Comparison of ENCODE assay signal across 26 cellular contexts in genomic region chr4:666436-666810, GRCh38. TPM values are rescaled to one million over a fixed set of nuclear protein-coding genes. Genes with fewer than 3 reads are reported as not detected.
DNase-seq lines count a peak whose midpoint lies in the region; ATAC-seq, FAIRE-seq and TF ChIP-seq lines count a peak whose summit lies in the region.
"Had no signal": no experiment of that assay in that cellular context is flagged by ENCODE, and none has a peak within 500 bp of the region (broad histone marks: within the 10 kb centered on the region; RNA-seq: fewer than 3 reads in every experiment).

No MANE protein-coding gene starts in this region.

- H3K4me1 ChIP-seq in HepG2 (ENCODE audit: insufficient read depth, low read length), result peaks cover 24% of the 10 kb centered on the region
- H3K4me1 ChIP-seq in hepatocyte (ENCODE audit: insufficient read depth), result peaks cover 12% of the 10 kb centered on the region
- H3K4me1 ChIP-seq: SJCRH30 had no signal

- no peak for ATAC-seq in activated naive CD8-positive, alpha-beta T cell treated with anti-CD3 and anti-CD28 coated beads, Interleukin-2, amount 10 ng/mL, durations not matched to agents 7 days and 5 days (ENCODE audit: low read depth)
- ATAC-seq in activated naive CD8-positive, alpha-beta T cell treated with anti-CD3 and anti-CD28 coated beads, Interleukin-2, amount 50 U/mL, for 24 hours, result no peak
- ATAC-seq in HepG2 (peak; percentile 7; the same call in 1 of the 3 replicates), GM21528 (IDR thresholded peaks at IDR 0.05; ENCODE audit: low FRiP score, unreplicated experiment) (no peak)

- H3K36me3 ChIP-seq in HepG2 (replicated peaks in 1 of 2; ENCODE audit: control insufficient read depth in 1 of 2, insufficient read depth in 2 of 2, low read length in 2 of 2), result peaks cover 0 to 1% of the 10 kb centered on the region in 2 experiments; a peak in 1 of 5 replicates
- H3K36me3 ChIP-seq in hepatocyte (replicated peaks; ENCODE audit: insufficient read depth, low read depth), result no peaks in the 10 kb centered on the region

- H3K4me2 ChIP-seq in HepG2 (ENCODE audit: low read depth, low read length), result peak overlapping the region; percentile 55; the same call in 1 of the 2 replicates
- no peak overlapping the region for H3K4me2 ChIP-seq in hepatocyte

- POLR2A ChIA-PET in activated naive CD8-positive, alpha-beta T cell treated with anti-CD3 and anti-CD28 coated beads, Interleukin-2, amount 10 ng/mL, durations not matched to agents 7 days and 5 days (lab: Charles Lee), result interaction anchor here (4.2 kb wide), 1 partner anchor 7 kb away, joined by 59 read pairs; the partner anchor contains the start of genes ATP5ME and MYL5
- POLR2A ChIA-PET in HepG2 (lab: Yijun Ruan, JAX), result interaction anchor here (1.5 kb wide), 1 partner anchor 21 kb away, joined by 3 read pairs; no protein-coding TSS in a partner anchor

- H4K20me1 ChIP-seq in HepG2 (ENCODE audit: insufficient read depth, low read length) (no peaks in the 10 kb centered on the region), hepatocyte (ENCODE audit: insufficient read depth, poor library complexity, severe bottlenecking) (no peaks in the 10 kb centered on the region)

- TF ChIP-seq RAD21 in HepG2 (CRISPR knock-in tag; IDR thresholded peaks at IDR 0.05), result no peak

- H3K9me2 ChIP-seq in hepatocyte (replicated peaks; ENCODE audit: insufficient read depth), result no peaks in the 10 kb centered on the region

- peak overlapping the region in 1 of 3 experiments; percentile 50; a peak in 1 of 6 replicates for H3K4me3 ChIP-seq in HepG2 (replicated peaks in 1 of 3; ENCODE audit: insufficient read depth in 1 of 3, low read depth in 2 of 3, low read length in 3 of 3)
- H3K4me3 ChIP-seq in hepatocyte, result no peak overlapping the region
- H3K4me3 ChIP-seq: SJCRH30 had no signal

- TF ChIP-seq POLR2A in HepG2 (IDR thresholded peaks at IDR 0.05; ENCODE audit: insufficient read depth in 1 of 2, low read depth in 2 of 2, low read length in 2 of 2), result no peak

- H3K9me3 ChIP-seq in HepG2 (ENCODE audit: low read length) (no peaks in the 10 kb centered on the region), hepatocyte (ENCODE audit: low read depth) (no peaks in the 10 kb centered on the region)
- H3K9me3 ChIP-seq: SJCRH30 had no signal

- no peaks in the 10 kb centered on the region for H3K27me3 Mint-ChIP-seq in activated naive CD8-positive, alpha-beta T cell treated with anti-CD3 and anti-CD28 coated beads, Interleukin-2, amount 10 ng/mL, durations not matched to agents 7 days and 5 days
- no peaks in the 10 kb centered on the region for H3K27me3 Mint-ChIP-seq in activated naive CD8-positive, alpha-beta T cell treated with anti-CD3 and anti-CD28 coated beads, Interleukin-2, amount 50 U/mL, for 24 hours

- H3K79me2 ChIP-seq in HepG2 (ENCODE audit: insufficient read depth, low read length) (no peaks in the 10 kb centered on the region), hepatocyte (peaks cover 2% of the 10 kb centered on the region)

- H3K27me3 ChIP-seq in HepG2 (ENCODE audit: control insufficient read depth in 1 of 2, insufficient read depth in 2 of 2, low read length in 2 of 2), result peaks cover 3 to 33% of the 10 kb centered on the region in 2 experiments; a peak in 4 of 5 replicates
- H3K27me3 ChIP-seq in hepatocyte, result no peaks in the 10 kb centered on the region
- H3K27me3 ChIP-seq: SJCRH30 had no signal

- TF ChIP-seq EP300 in HepG2 (IDR thresholded peaks at IDR 0.05; ENCODE audit: low read depth in 2 of 2, low read length in 2 of 2) (no peak), HepG2 (CRISPR knock-in tag; IDR thresholded peaks at IDR 0.05; ENCODE audit: borderline replicate concordance) (no peak)

- CTCF ChIA-PET in HepG2 (lab: Yijun Ruan, JAX; ENCODE audit: low intra/inter-chr PET ratio, low total read pairs), result no interaction called here

- peaks cover 6% of the 10 kb centered on the region for H3K4me1 Mint-ChIP-seq in activated naive CD8-positive, alpha-beta T cell treated with anti-CD3 and anti-CD28 coated beads, Interleukin-2, amount 10 ng/mL, durations not matched to agents 7 days and 5 days
- peaks cover 15% of the 10 kb centered on the region for H3K4me1 Mint-ChIP-seq in activated naive CD8-positive, alpha-beta T cell treated with anti-CD3 and anti-CD28 coated beads, Interleukin-2, amount 50 U/mL, for 24 hours

- peaks cover 13% of the 10 kb centered on the region for H3K36me3 Mint-ChIP-seq in activated naive CD8-positive, alpha-beta T cell treated with anti-CD3 and anti-CD28 coated beads, Interleukin-2, amount 10 ng/mL, durations not matched to agents 7 days and 5 days
- peaks cover 6% of the 10 kb centered on the region for H3K36me3 Mint-ChIP-seq in activated naive CD8-positive, alpha-beta T cell treated with anti-CD3 and anti-CD28 coated beads, Interleukin-2, amount 50 U/mL, for 24 hours (ENCODE audit: low read depth)

- no TSS peak for BruUV-seq in HepG2 (replicated peaks; lab: Mats Ljungman, UMichigan)

- intact Hi-C loops in HepG2 (cut with micrococcal nuclease; ENCODE audit: unreplicated experiment), result no loop called here

- in situ Hi-C loops in HepG2 (cut with HindIII; ENCODE audit: extremely low pct_ligation_motif_present, low pct_unique_long_range_greater_than_20kb), result no loop called here

- no peak for FAIRE-seq in HepG2 (lab: Jason Lieb, UNC)
- FAIRE-seq: D721Med, GM18507 had no signal

- H2AFZ ChIP-seq in HepG2 (ENCODE audit: low read length) (no peak overlapping the region), hepatocyte (no peak overlapping the region)

- no peak overlapping the region for H3K27ac Mint-ChIP-seq in activated naive CD8-positive, alpha-beta T cell treated with anti-CD3 and anti-CD28 coated beads, Interleukin-2, amount 10 ng/mL, durations not matched to agents 7 days and 5 days
- no peak overlapping the region for H3K27ac Mint-ChIP-seq in activated naive CD8-positive, alpha-beta T cell treated with anti-CD3 and anti-CD28 coated beads, Interleukin-2, amount 50 U/mL, for 24 hours
- H3K27ac Mint-ChIP-seq: CD8-positive, alpha-beta memory T cell had no signal

- no peak overlapping the region for H3K4me3 Mint-ChIP-seq in activated naive CD8-positive, alpha-beta T cell treated with anti-CD3 and anti-CD28 coated beads, Interleukin-2, amount 10 ng/mL, durations not matched to agents 7 days and 5 days
- H3K4me3 Mint-ChIP-seq in activated naive CD8-positive, alpha-beta T cell treated with anti-CD3 and anti-CD28 coated beads, Interleukin-2, amount 50 U/mL, for 24 hours, result no peak overlapping the region

- H3K27ac ChIP-seq in angular gyrus (ENCODE audit: low read depth, low read length) (peak overlapping the region; percentile 44), HepG2 (ENCODE audit: extremely low read length, insufficient read depth, low read length) (no peak overlapping the region), substantia nigra (ENCODE audit: low read depth, low read length, poor library complexity, severe bottlenecking) (peak overlapping the region; percentile 83), hepatocyte (no peak overlapping the region)
- H3K27ac ChIP-seq: C4-2B, SJCRH30 had no signal

- peak; percentile 26 for DNase-seq in activated naive CD8-positive, alpha-beta T cell treated with anti-CD3 and anti-CD28 coated beads, Interleukin-2, amount 10 ng/mL, durations not matched to agents 7 days and 5 days
- no peak for DNase-seq in activated naive CD8-positive, alpha-beta T cell treated with anti-CD3 and anti-CD28 coated beads, Interleukin-2, amount 50 U/mL, for 24 hours
- DNase-seq in HepG2 (ENCODE audit: low spot score), result no peak
- peak in 1 of 49 donors; percentile 55 for DNase-seq in substantia nigra (lab: John Stamatoyannopoulos, UW)
- no peak for DNase-seq in hepatocyte (ENCODE audit: low spot score)
- DNase-seq: 8988T; DMS53; GDM1; Karpas-422; MV-4-11; NCI-H1694; NCI-H2081; NCI-H2171; NCI-H345; NCI-H524; NCI-H774; NK-92 treated with Interleukin-12 subunit alpha and Interleukin-12 subunit beta, amount 100 ng/mL, for 24 hours had no signal

- H3K9ac ChIP-seq in HepG2 (ENCODE audit: insufficient read depth, low read depth, low read length), result no peak overlapping the region

- TF ChIP-seq CTCF in HepG2 (CRISPR knock-in tag; IDR thresholded peaks at IDR 0.05) (no peak), hepatocyte (IDR thresholded peaks at IDR 0.05; ENCODE audit: poor library complexity) (no peak)

- 47% methylated on average over 8 of the region's 22 CpGs for WGBS in HepG2 (ENCODE audit: low lambda C conversion rate)
- WGBS in hepatocyte (ENCODE audit: low lambda C conversion rate, missing lambda C conversion rate), result 82% methylated on average over 12 of the region's 22 CpGs

- H3K9me3 Mint-ChIP-seq in activated naive CD8-positive, alpha-beta T cell treated with anti-CD3 and anti-CD28 coated beads, Interleukin-2, amount 10 ng/mL, durations not matched to agents 7 days and 5 days, result no peaks in the 10 kb centered on the region
- no peaks in the 10 kb centered on the region for H3K9me3 Mint-ChIP-seq in activated naive CD8-positive, alpha-beta T cell treated with anti-CD3 and anti-CD28 coated beads, Interleukin-2, amount 50 U/mL, for 24 hours
- H3K9me3 Mint-ChIP-seq: CD8-positive, alpha-beta memory T cell had no signal

RNA-seq across cellular contexts. Expression of gene ATP5ME, which starts 7.7 kb away (rescaled TPM):
- total RNA-seq in activated naive CD8-positive, alpha-beta T cell treated with anti-CD3 and anti-CD28 coated beads, Interleukin-2, amount 10 ng/mL, durations not matched to agents 7 days and 5 days, result 100 to 1,000 TPM; 184 to 191 TPM
- total RNA-seq in HepG2 (2016; rRNA removed; fragmentation: Illumina TruSeq; extraction: Trizol) (753 and 1,048 TPM in 2 replicates), hepatocyte (83.8 and 143 TPM in 2 replicates)
- 458 and 593 TPM in 2 replicates for total RNA-seq in HepG2 (2016; cell fraction: cytosol; rRNA removed; fragmentation: Illumina TruSeq; extraction: Trizol; ENCODE audit: low read depth)
- total RNA-seq in HepG2 (2016; cell fraction: insoluble cytoplasmic fraction; rRNA removed; fragmentation: Illumina TruSeq; extraction: Trizol), result 792 and 1,109 TPM in 2 replicates
- 613 and 660 TPM in 2 replicates for total RNA-seq in HepG2 (2016; cell fraction: membrane; rRNA removed; fragmentation: Illumina TruSeq; extraction: Trizol)
- 219 and 249 TPM in 2 replicates for total RNA-seq in HepG2 (2016; cell fraction: nucleus; rRNA removed; fragmentation: Illumina TruSeq; extraction: Trizol)
- polyA plus RNA-seq in HepG2 (2011; rRNA removed) (301 and 305 TPM in 2 replicates), hepatocyte (641 and 669 TPM in 2 replicates)
- polyA plus RNA-seq in HepG2 (2011; cell fraction: cytosol; rRNA removed), result 507 and 666 TPM in 2 replicates
- polyA plus RNA-seq in HepG2 (2011; cell fraction: nucleus; rRNA removed), result 133 and 152 TPM in 2 replicates
- polyA plus RNA-seq in HepG2 (2012), result 451 and 767 TPM in 2 replicates
- polyA plus RNA-seq in HepG2 (2016; cell fraction: cytosol; fragmentation: Illumina TruSeq; extraction: Trizol; ENCODE audit: low read depth), result 482 and 603 TPM in 2 replicates
- polyA plus RNA-seq in HepG2 (2016; cell fraction: insoluble cytoplasmic fraction; fragmentation: Illumina TruSeq; extraction: Trizol; ENCODE audit: low read depth), result 926 and 995 TPM in 2 replicates
- polyA plus RNA-seq in HepG2 (2016; cell fraction: membrane; fragmentation: Illumina TruSeq; extraction: Trizol; ENCODE audit: low read depth), result 496 and 594 TPM in 2 replicates
- 426 and 431 TPM in 2 replicates for polyA plus RNA-seq in HepG2 (2016; cell fraction: nucleus; fragmentation: Illumina TruSeq; extraction: Trizol; ENCODE audit: insufficient read depth, low read depth)
- polyA minus RNA-seq in HepG2 (2011; rRNA and poly(A)+ RNA removed; ENCODE audit: low replicate concordance), result 68.8 and 71.4 TPM in 2 replicates
- polyA minus RNA-seq in HepG2 (2011; cell fraction: cytosol; rRNA and poly(A)+ RNA removed), result 62.0 and 63.6 TPM in 2 replicates
- 23.6 and 38.7 TPM in 2 replicates for polyA minus RNA-seq in HepG2 (2011; cell fraction: nucleus; rRNA and poly(A)+ RNA removed)

RNA-seq across cellular contexts. Expression of gene MYL5, which starts 7.9 kb away (rescaled TPM):
- 10 to 100 TPM; 20.0 to 21.5 TPM for total RNA-seq in activated naive CD8-positive, alpha-beta T cell treated with anti-CD3 and anti-CD28 coated beads, Interleukin-2, amount 10 ng/mL, durations not matched to agents 7 days and 5 days
- 11.0 and 16.0 TPM in 2 replicates for total RNA-seq in HepG2 (2016; rRNA removed; fragmentation: Illumina TruSeq; extraction: Trizol)
- total RNA-seq in HepG2 (2016; cell fraction: cytosol; rRNA removed; fragmentation: Illumina TruSeq; extraction: Trizol; ENCODE audit: low read depth), result 6.7 and 8.0 TPM in 2 replicates
- total RNA-seq in HepG2 (2016; cell fraction: insoluble cytoplasmic fraction; rRNA removed; fragmentation: Illumina TruSeq; extraction: Trizol), result 10.1 and 16.2 TPM in 2 replicates
- total RNA-seq in HepG2 (2016; cell fraction: membrane; rRNA removed; fragmentation: Illumina TruSeq; extraction: Trizol), result 7.6 and 8.2 TPM in 2 replicates
- 15.9 and 16.6 TPM in 2 replicates for total RNA-seq in HepG2 (2016; cell fraction: nucleus; rRNA removed; fragmentation: Illumina TruSeq; extraction: Trizol)
- 6.5 and 11.5 TPM in 2 replicates for polyA plus RNA-seq in HepG2 (2011; rRNA removed)
- 4.1 and 4.4 TPM in 2 replicates for polyA plus RNA-seq in HepG2 (2011; cell fraction: cytosol; rRNA removed)
- polyA plus RNA-seq in HepG2 (2011; cell fraction: nucleus; rRNA removed), result 40.0 and 46.9 TPM in 2 replicates
- 7.4 and 8.9 TPM in 2 replicates for polyA plus RNA-seq in HepG2 (2012)
- polyA plus RNA-seq in HepG2 (2016; cell fraction: cytosol; fragmentation: Illumina TruSeq; extraction: Trizol; ENCODE audit: low read depth), result 4.4 and 5.5 TPM in 2 replicates
- 8.5 and 12.2 TPM in 2 replicates for polyA plus RNA-seq in HepG2 (2016; cell fraction: insoluble cytoplasmic fraction; fragmentation: Illumina TruSeq; extraction: Trizol; ENCODE audit: low read depth)
- 4.9 and 6.3 TPM in 2 replicates for polyA plus RNA-seq in HepG2 (2016; cell fraction: membrane; fragmentation: Illumina TruSeq; extraction: Trizol; ENCODE audit: low read depth)
- 33.7 and 41.8 TPM in 2 replicates for polyA plus RNA-seq in HepG2 (2016; cell fraction: nucleus; fragmentation: Illumina TruSeq; extraction: Trizol; ENCODE audit: insufficient read depth, low read depth)
- polyA minus RNA-seq in HepG2 (2011; rRNA and poly(A)+ RNA removed; ENCODE audit: low replicate concordance), result 3.4 and 4.4 TPM in 2 replicates
- polyA minus RNA-seq in HepG2 (2011; cell fraction: cytosol; rRNA and poly(A)+ RNA removed), result 1.4 TPM in 1 of 2 replicates, not detected in the other
- polyA minus RNA-seq in HepG2 (2011; cell fraction: nucleus; rRNA and poly(A)+ RNA removed), result 11.8 and 15.5 TPM in 2 replicates
- total RNA-seq in hepatocyte, result 8.9 and 12.6 TPM in 2 replicates
- 25.1 and 33.7 TPM in 2 replicates for polyA plus RNA-seq in hepatocyte

RNA-seq across cellular contexts. Expression of gene SLC49A3, which starts 22.5 kb away (rescaled TPM):
- total RNA-seq in activated naive CD8-positive, alpha-beta T cell treated with anti-CD3 and anti-CD28 coated beads, Interleukin-2, amount 10 ng/mL, durations not matched to agents 7 days and 5 days, result 1 to 10 TPM; 2.0 to 2.1 TPM
- total RNA-seq in HepG2 (2016; rRNA removed; fragmentation: Illumina TruSeq; extraction: Trizol), result 0.07 TPM in 1 of 2 replicates, not detected in the other
- not detected in 2 replicates for total RNA-seq in HepG2 (2016; cell fraction: cytosol; rRNA removed; fragmentation: Illumina TruSeq; extraction: Trizol; ENCODE audit: low read depth)
- 0.09 TPM in 1 of 2 replicates, not detected in the other for total RNA-seq in HepG2 (2016; cell fraction: insoluble cytoplasmic fraction; rRNA removed; fragmentation: Illumina TruSeq; extraction: Trizol)
- not detected in 2 replicates for total RNA-seq in HepG2 (2016; cell fraction: membrane; rRNA removed; fragmentation: Illumina TruSeq; extraction: Trizol)
- 0.62 TPM in 1 of 2 replicates, not detected in the other for total RNA-seq in HepG2 (2016; cell fraction: nucleus; rRNA removed; fragmentation: Illumina TruSeq; extraction: Trizol)
- polyA plus RNA-seq in HepG2 (2011; rRNA removed), result 0.17 and 0.22 TPM in 2 replicates
- polyA plus RNA-seq in HepG2 (2011; cell fraction: cytosol; rRNA removed), result 0.10 and 0.16 TPM in 2 replicates
- 1.9 and 2.5 TPM in 2 replicates for polyA plus RNA-seq in HepG2 (2011; cell fraction: nucleus; rRNA removed)
- 0.21 and 0.29 TPM in 2 replicates for polyA plus RNA-seq in HepG2 (2012)
- polyA plus RNA-seq in HepG2 (2016; cell fraction: cytosol; fragmentation: Illumina TruSeq; extraction: Trizol; ENCODE audit: low read depth), result 0.07 TPM in 1 of 2 replicates, not detected in the other
- not detected in 2 replicates for polyA plus RNA-seq in HepG2 (2016; cell fraction: insoluble cytoplasmic fraction; fragmentation: Illumina TruSeq; extraction: Trizol; ENCODE audit: low read depth)
- polyA plus RNA-seq in HepG2 (2016; cell fraction: membrane; fragmentation: Illumina TruSeq; extraction: Trizol; ENCODE audit: low read depth), result not detected in 2 replicates
- 0.53 TPM in 1 of 2 replicates, not detected in the other for polyA plus RNA-seq in HepG2 (2016; cell fraction: nucleus; fragmentation: Illumina TruSeq; extraction: Trizol; ENCODE audit: insufficient read depth, low read depth)
- polyA minus RNA-seq in HepG2 (2011; rRNA and poly(A)+ RNA removed; ENCODE audit: low replicate concordance), result 0.12 TPM in 1 of 2 replicates, not detected in the other
- not detected in 2 replicates for polyA minus RNA-seq in HepG2 (2011; cell fraction: cytosol; rRNA and poly(A)+ RNA removed)
- polyA minus RNA-seq in HepG2 (2011; cell fraction: nucleus; rRNA and poly(A)+ RNA removed), result 0.25 and 0.26 TPM in 2 replicates
- 8.5 and 12.2 TPM in 2 replicates for total RNA-seq in hepatocyte
- 12.8 and 19.8 TPM in 2 replicates for polyA plus RNA-seq in hepatocyte
- total RNA-seq: H4, M059J, SJCRH30 had no signal

RNA-seq across cellular contexts. Expression of gene PCGF3, which starts 39.2 kb away (rescaled TPM):
- 10 to 100 TPM; 45.4 to 51.6 TPM for total RNA-seq in activated naive CD8-positive, alpha-beta T cell treated with anti-CD3 and anti-CD28 coated beads, Interleukin-2, amount 10 ng/mL, durations not matched to agents 7 days and 5 days
- total RNA-seq in HepG2 (2016; rRNA removed; fragmentation: Illumina TruSeq; extraction: Trizol) (24.2 and 28.6 TPM in 2 replicates), hepatocyte (43.5 and 43.9 TPM in 2 replicates)
- 16.2 and 16.7 TPM in 2 replicates for total RNA-seq in HepG2 (2016; cell fraction: cytosol; rRNA removed; fragmentation: Illumina TruSeq; extraction: Trizol; ENCODE audit: low read depth)
- 22.5 and 27.7 TPM in 2 replicates for total RNA-seq in HepG2 (2016; cell fraction: insoluble cytoplasmic fraction; rRNA removed; fragmentation: Illumina TruSeq; extraction: Trizol)
- 36.9 and 38.9 TPM in 2 replicates for total RNA-seq in HepG2 (2016; cell fraction: membrane; rRNA removed; fragmentation: Illumina TruSeq; extraction: Trizol)
- 40.6 and 42.6 TPM in 2 replicates for total RNA-seq in HepG2 (2016; cell fraction: nucleus; rRNA removed; fragmentation: Illumina TruSeq; extraction: Trizol)
- polyA plus RNA-seq in HepG2 (2011; rRNA removed) (66.2 and 80.8 TPM in 2 replicates), hepatocyte (21.5 and 21.8 TPM in 2 replicates)
- polyA plus RNA-seq in HepG2 (2011; cell fraction: cytosol; rRNA removed), result 32.3 and 37.9 TPM in 2 replicates
- 406 and 428 TPM in 2 replicates for polyA plus RNA-seq in HepG2 (2011; cell fraction: nucleus; rRNA removed)
- polyA plus RNA-seq in HepG2 (2012), result 37.8 and 47.7 TPM in 2 replicates
- polyA plus RNA-seq in HepG2 (2016; cell fraction: cytosol; fragmentation: Illumina TruSeq; extraction: Trizol; ENCODE audit: low read depth), result 13.4 and 15.5 TPM in 2 replicates
- 20.0 and 26.4 TPM in 2 replicates for polyA plus RNA-seq in HepG2 (2016; cell fraction: insoluble cytoplasmic fraction; fragmentation: Illumina TruSeq; extraction: Trizol; ENCODE audit: low read depth)
- polyA plus RNA-seq in HepG2 (2016; cell fraction: membrane; fragmentation: Illumina TruSeq; extraction: Trizol; ENCODE audit: low read depth), result 26.7 and 30.4 TPM in 2 replicates
- 92.0 and 96.8 TPM in 2 replicates for polyA plus RNA-seq in HepG2 (2016; cell fraction: nucleus; fragmentation: Illumina TruSeq; extraction: Trizol; ENCODE audit: insufficient read depth, low read depth)
- 38.9 and 82.6 TPM in 2 replicates for polyA minus RNA-seq in HepG2 (2011; rRNA and poly(A)+ RNA removed; ENCODE audit: low replicate concordance)
- polyA minus RNA-seq in HepG2 (2011; cell fraction: cytosol; rRNA and poly(A)+ RNA removed), result 18.1 and 23.5 TPM in 2 replicates
- polyA minus RNA-seq in HepG2 (2011; cell fraction: nucleus; rRNA and poly(A)+ RNA removed), result 119 and 121 TPM in 2 replicates

RNA-seq across cellular contexts. Expression of gene PDE6B, which starts 41.0 kb away (rescaled TPM):
- 10 to 100 TPM; 16.6 to 23.2 TPM for total RNA-seq in activated naive CD8-positive, alpha-beta T cell treated with anti-CD3 and anti-CD28 coated beads, Interleukin-2, amount 10 ng/mL, durations not matched to agents 7 days and 5 days
- 0.38 TPM in 1 of 2 replicates, not detected in the other for total RNA-seq in HepG2 (2016; rRNA removed; fragmentation: Illumina TruSeq; extraction: Trizol)
- 0.20 TPM in 1 of 2 replicates, not detected in the other for total RNA-seq in HepG2 (2016; cell fraction: cytosol; rRNA removed; fragmentation: Illumina TruSeq; extraction: Trizol; ENCODE audit: low read depth)
- total RNA-seq in HepG2 (2016; cell fraction: insoluble cytoplasmic fraction; rRNA removed; fragmentation: Illumina TruSeq; extraction: Trizol), result 0.09 TPM in 1 of 2 replicates, not detected in the other
- 0.25 TPM in 1 of 2 replicates, not detected in the other for total RNA-seq in HepG2 (2016; cell fraction: membrane; rRNA removed; fragmentation: Illumina TruSeq; extraction: Trizol)
- total RNA-seq in HepG2 (2016; cell fraction: nucleus; rRNA removed; fragmentation: Illumina TruSeq; extraction: Trizol), result not detected in 2 replicates
- 0.38 and 0.40 TPM in 2 replicates for polyA plus RNA-seq in HepG2 (2011; rRNA removed)
- polyA plus RNA-seq in HepG2 (2011; cell fraction: cytosol; rRNA removed), result 0.43 and 0.62 TPM in 2 replicates
- polyA plus RNA-seq in HepG2 (2011; cell fraction: nucleus; rRNA removed), result 0.33 and 0.45 TPM in 2 replicates
- 0.38 and 0.73 TPM in 2 replicates for polyA plus RNA-seq in HepG2 (2012)
- polyA plus RNA-seq in HepG2 (2016; cell fraction: cytosol; fragmentation: Illumina TruSeq; extraction: Trizol; ENCODE audit: low read depth), result not detected in 2 replicates
- not detected in 2 replicates for polyA plus RNA-seq in HepG2 (2016; cell fraction: insoluble cytoplasmic fraction; fragmentation: Illumina TruSeq; extraction: Trizol; ENCODE audit: low read depth)
- polyA plus RNA-seq in HepG2 (2016; cell fraction: membrane; fragmentation: Illumina TruSeq; extraction: Trizol; ENCODE audit: low read depth), result 0.13 TPM in 1 of 2 replicates, not detected in the other
- not detected in 2 replicates for polyA plus RNA-seq in HepG2 (2016; cell fraction: nucleus; fragmentation: Illumina TruSeq; extraction: Trizol; ENCODE audit: insufficient read depth, low read depth)
- polyA minus RNA-seq in HepG2 (2011; rRNA and poly(A)+ RNA removed; ENCODE audit: low replicate concordance), result 0.32 TPM in 1 of 2 replicates, not detected in the other
- 0.69 and 1.3 TPM in 2 replicates for polyA minus RNA-seq in HepG2 (2011; cell fraction: cytosol; rRNA and poly(A)+ RNA removed)
- 0.37 and 1.3 TPM in 2 replicates for polyA minus RNA-seq in HepG2 (2011; cell fraction: nucleus; rRNA and poly(A)+ RNA removed)
- 17.3 and 29.5 TPM in 2 replicates for total RNA-seq in hepatocyte
- polyA plus RNA-seq in hepatocyte, result 24.1 and 26.1 TPM in 2 replicates
- total RNA-seq: H4, M059J, SJCRH30 had no signal

Comparison
In these comparisons a context has a peak if more than half of its experiments do, and no peak if none do; other contexts are left out.
1. H3K27ac ChIP-seq: peak in angular gyrus (single experiment) and substantia nigra (single experiment); none in HepG2 (single experiment) and hepatocyte (single experiment).